In the genomic region with DNA sequence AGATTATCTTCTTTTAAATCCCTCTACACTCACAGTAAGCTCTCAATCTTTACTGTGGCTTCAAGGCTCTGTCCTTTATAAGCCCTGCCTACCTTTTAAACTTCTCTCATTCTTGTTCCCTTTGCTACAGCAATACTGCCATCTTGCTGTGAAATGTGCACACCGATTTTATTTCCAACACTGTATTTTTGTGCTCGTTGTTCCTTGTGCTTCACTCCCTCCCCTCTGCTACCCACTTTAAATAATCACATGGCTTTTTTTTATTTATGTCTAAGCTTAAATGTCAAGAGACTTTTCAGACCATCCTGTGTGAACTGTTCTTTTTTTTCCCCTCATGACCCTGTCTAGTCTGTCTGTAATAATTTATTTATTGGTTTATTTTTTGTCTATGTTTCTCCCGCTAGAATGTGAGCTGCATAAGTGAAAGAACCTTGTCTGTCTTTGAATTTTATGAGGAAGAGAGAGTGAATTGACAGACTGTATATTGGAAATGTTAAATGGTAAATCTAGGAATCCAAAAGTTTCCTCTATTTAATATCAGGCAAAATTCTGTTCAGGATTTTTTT, we compare ENCODE assay signal across 8 cellular contexts. TPM values are rescaled to one million over a fixed set of nuclear protein-coding genes. Genes with fewer than 3 reads are reported as not detected.
A peak's percentile ranks its signal among the peaks of the same experiment; 100 is the strongest.
DNase-seq lines count a peak whose midpoint lies in the region; ATAC-seq and TF ChIP-seq lines count a peak whose summit lies in the region.

No MANE protein-coding gene starts in this region.

- H3K9me2 ChIP-seq in Karpas-422 (replicated peaks; ENCODE audit: insufficient read depth, low read length), result no peaks in the 10 kb centered on the region

- H3K36me3 ChIP-seq in Karpas-422 (ENCODE audit: insufficient read depth, low read length), result no peaks in the 10 kb centered on the region
- peaks cover 0 to 56% of the 10 kb centered on the region in 2 donors for H3K36me3 ChIP-seq in psoas muscle (ENCODE audit: insufficient read depth in 1 of 2, low read depth in 1 of 2)

- H3K27ac Mint-ChIP-seq in activated naive CD4-positive, alpha-beta T cell treated with anti-CD3 and anti-CD28 coated beads for 36 hours, result peak overlapping the region; percentile 8

- H3K27ac ChIP-seq in Karpas-422 (ENCODE audit: low read length), result no peak overlapping the region
- no peak overlapping the region for H3K27ac ChIP-seq in psoas muscle

- no peaks in the 10 kb centered on the region; the same call in 1 of the 2 replicates for H3K79me2 ChIP-seq in Karpas-422 (ENCODE audit: low read length)

- ATAC-seq in psoas muscle, result peak; percentile 56 to 90 (median 67)
- ATAC-seq in GM21529 (IDR thresholded peaks at IDR 0.05; ENCODE audit: unreplicated experiment), result no peak
- ATAC-seq in HG03457 (IDR thresholded peaks at IDR 0.05; ENCODE audit: unreplicated experiment), result no peak

- peaks cover 2% of the 10 kb centered on the region for H3K4me1 Mint-ChIP-seq in activated naive CD4-positive, alpha-beta T cell treated with anti-CD3 and anti-CD28 coated beads for 36 hours (ENCODE audit: low read depth)

- H4K20me1 ChIP-seq in Karpas-422 (ENCODE audit: insufficient read depth, low read depth, low read length), result no peaks in the 10 kb centered on the region

- H3K4me1 ChIP-seq in Karpas-422 (ENCODE audit: low read length) (0 out of 2 replicates have a peak, but pooled peaks cover 6% of the 10 kb centered on the region), psoas muscle (no peaks in the 10 kb centered on the region)

- peak; percentile 33 for DNase-seq in activated naive CD4-positive, alpha-beta T cell treated with anti-CD3 and anti-CD28 coated beads for 36 hours
- no peak for DNase-seq in activated naive CD4-positive, alpha-beta T cell treated with Interleukin-2 at 50 U/mL for 16 hours
- DNase-seq in Karpas-422 (peak; percentile 79), SKM-1 (lab: John Stamatoyannopoulos, UW; ENCODE audit: unreplicated experiment) (peak; percentile 35), fibroblast of the conjunctiva (ENCODE audit: low read depth) (peak; percentile 29), psoas muscle (no peak)

- H3K27me3 Mint-ChIP-seq in activated naive CD4-positive, alpha-beta T cell treated with anti-CD3 and anti-CD28 coated beads for 36 hours (ENCODE audit: low read depth), result no peaks in the 10 kb centered on the region

- H3K27me3 ChIP-seq in Karpas-422 (ENCODE audit: low read length) (no peaks in the 10 kb centered on the region), psoas muscle (ENCODE audit: insufficient read depth in 3 of 3, low read length in 2 of 3) (no peaks in the 10 kb centered on the region)

- H3K9me3 ChIP-seq in Karpas-422 (ENCODE audit: low read length), result no peaks in the 10 kb centered on the region
- H3K9me3 ChIP-seq in psoas muscle, result no peaks in the 10 kb centered on the region

- H2AFZ ChIP-seq in Karpas-422 (ENCODE audit: low read length), result no peak overlapping the region

- no peak overlapping the region for H3K4me3 ChIP-seq in Karpas-422 (ENCODE audit: low read length)
- H3K4me3 ChIP-seq in psoas muscle, result no peak overlapping the region

- H3K4me2 ChIP-seq in Karpas-422 (ENCODE audit: low read depth, low read length, poor library complexity, severe bottlenecking), result no peak overlapping the region

- 34 to 81% (median 58%) methylated on average over 3 of the region's 3 CpGs for WGBS in psoas muscle, 3 donors

- CTCF ChIA-PET in activated naive CD4-positive, alpha-beta T cell treated with anti-CD3 and anti-CD28 coated beads for 36 hours (lab: Charles Lee), result interaction anchor here (0.6 to 2.0 kb wide), 18 partner anchors 9 to 429 kb away, joined by 3 to 11 read pairs (median 4); no protein-coding TSS in a partner anchor

- no peaks in the 10 kb centered on the region for H3K9me3 Mint-ChIP-seq in activated naive CD4-positive, alpha-beta T cell treated with anti-CD3 and anti-CD28 coated beads for 36 hours

- peaks cover 22% of the 10 kb centered on the region for H3K36me3 Mint-ChIP-seq in activated naive CD4-positive, alpha-beta T cell treated with anti-CD3 and anti-CD28 coated beads for 36 hours (ENCODE audit: low read depth)

- peak; percentile 65 for TF ChIP-seq CTCF in psoas muscle (IDR thresholded peaks at IDR 0.05)

- H3K4me3 Mint-ChIP-seq in activated naive CD4-positive, alpha-beta T cell treated with anti-CD3 and anti-CD28 coated beads for 36 hours, result no peak overlapping the region

- H3K9ac ChIP-seq in Karpas-422 (ENCODE audit: low read length), result no peak overlapping the region

- intact Hi-C loops in activated naive CD4-positive, alpha-beta T cell treated with anti-CD3 and anti-CD28 coated beads for 36 hours (cut with micrococcal nuclease), result loop anchor here (1.0 to 5.0 kb wide), 4 partner anchors 128 to 419 kb away; a partner anchor contains a TSS
- intact Hi-C loops in psoas muscle (cut with DNase I), result loop anchor here (1.0 to 10.0 kb wide), 3 partner anchors 128 to 439 kb away; no protein-coding TSS in a partner anchor

RNA-seq across cellular contexts. Expression of a gene that starts 45.7 kb away (rescaled TPM):
- 10 to 100 TPM; 29.2 to 30.8 TPM for total RNA-seq in activated naive CD4-positive, alpha-beta T cell treated with anti-CD3 and anti-CD28 coated beads for 36 hours
- total RNA-seq in Karpas-422 (2014; rRNA removed; shearing (Covaris generic); ENCODE audit: low replicate concordance), result 13.1 and 19.5 TPM in 2 replicates
- 10 to 100 TPM; 34.4 to 48.5 (median 40.1) TPM for total RNA-seq in psoas muscle
- polyA plus RNA-seq in psoas muscle, result 10 to 100 TPM; 15.8 to 46.7 (median 18.7) TPM

Comparison
In these comparisons a context has a peak if more than half of its experiments do, and no peak if none do; other contexts are left out.
1. DNase-seq: peak in activated naive CD4-positive, alpha-beta T cell treated with anti-CD3 and anti-CD28 coated beads for 36 hours (single experiment), Karpas-422 (single experiment), SKM-1 (single experiment) and fibroblast of the conjunctiva (single experiment); none in activated naive CD4-positive, alpha-beta T cell treated with Interleukin-2 at 50 U/mL for 16 hours (single experiment) and psoas muscle (0 of 2).
2. ATAC-seq: peak in psoas muscle (4 of 4); none in GM21529 (single experiment) and HG03457 (single experiment).